Comparison of ENCODE assay signal across 7 cellular contexts in genomic region chr12:19915392-19916192, GRCh38.
DNase-seq lines count a peak whose midpoint lies in the region; ATAC-seq and TF ChIP-seq lines count a peak whose summit lies in the region.

No MANE protein-coding gene starts in this region.

- DNase-seq in NCI-H1436 treated with DMSO at 0.1 percent for 48 hours (lab: John Stamatoyannopoulos, UW): peak; percentile 91
- peak; percentile 33 for DNase-seq in MCF 10A (ENCODE audit: unreplicated experiment)
- no peak for DNase-seq in left lung
- DNase-seq in posterior vena cava (ENCODE audit: low spot score): no peak
- DNase-seq in stimulated activated CD4-positive, alpha-beta T cell treated with anti-CD3 and anti-CD28 coated beads, Interleukin-4, amount 100 ng/mL, for 24 hours: no peak
- DNase-seq in SKM-1 (lab: John Stamatoyannopoulos, UW; ENCODE audit: unreplicated experiment): no peak

- CTCF ChIA-PET in MCF 10A (lab: Yijun Ruan, JAX): interaction anchor here (0.6 to 4.4 kb wide), 25 partner anchors 10 to 708 kb away, joined by 3 to 30 read pairs (median 4); no protein-coding TSS in a partner anchor

- H3K27me3 ChIP-seq in left lung: no peaks in the 10 kb centered on the region

- H3K9me3 ChIP-seq in left lung: no peaks in the 10 kb centered on the region

- H3K4me3 ChIP-seq in left lung: no peak overlapping the region

- no peak overlapping the region for H3K4me3 Mint-ChIP-seq in MCF 10A (ENCODE audit: unreplicated experiment)

- no peaks in the 10 kb centered on the region for H3K9me3 Mint-ChIP-seq in MCF 10A (ENCODE audit: unreplicated experiment)

- intact Hi-C loops in MCF 10A (cut with micrococcal nuclease): loop anchor here (1.0 kb wide), 4 partner anchors 305 to 686 kb away; no protein-coding TSS in a partner anchor
- intact Hi-C loops in left lung (cut with DNase I): loop anchor here in 1 of 2 donors (10.0 kb wide), 1 partner anchor 171 kb away; no protein-coding TSS in a partner anchor
- intact Hi-C loops in posterior vena cava (cut with DNase I): no loop called here

- POLR2A ChIA-PET in MCF 10A (lab: Yijun Ruan, JAX): interaction anchor here (0.6 to 0.9 kb wide), 4 partner anchors 56 to 305 kb away, joined by 3 to 6 read pairs (median 3); no protein-coding TSS in a partner anchor

- H3K4me1 Mint-ChIP-seq in MCF 10A (ENCODE audit: insufficient read depth, unreplicated experiment): no peaks in the 10 kb centered on the region

- H3K27ac Mint-ChIP-seq in MCF 10A (ENCODE audit: low read depth, unreplicated experiment): no peak overlapping the region

- H3K36me3 ChIP-seq in left lung: no peaks in the 10 kb centered on the region

- peak; percentile 76 for ATAC-seq in GM18867 (IDR thresholded peaks at IDR 0.05; ENCODE audit: unreplicated experiment)
- peak; percentile 79 for ATAC-seq in left lung

- H3K27ac ChIP-seq in left lung: no peak overlapping the region

- BruUV-seq in MCF 10A (replicated peaks; lab: Mats Ljungman, UMichigan): no TSS peak

- no peaks in the 10 kb centered on the region for H3K4me1 ChIP-seq in left lung

- TF ChIP-seq CTCF in MCF 10A (IDR thresholded peaks at IDR 0.05; ENCODE audit: unreplicated experiment) (peak; percentile 71), left lung (IDR thresholded peaks at IDR 0.05) (peak; percentile 40 to 67)

- H3K27me3 Mint-ChIP-seq in MCF 10A (ENCODE audit: insufficient read depth, unreplicated experiment): peaks cover 83% of the 10 kb centered on the region

- no peaks in the 10 kb centered on the region for H3K36me3 Mint-ChIP-seq in MCF 10A (ENCODE audit: insufficient read depth, unreplicated experiment)

Comparison
In these comparisons a context has a peak if more than half of its experiments do, and no peak if none do; other contexts are left out.
1. DNase-seq: peak in NCI-H1436 treated with DMSO at 0.1 percent for 48 hours (single experiment) and MCF 10A (single experiment); none in left lung (0 of 2), posterior vena cava (single experiment), stimulated activated CD4-positive, alpha-beta T cell treated with anti-CD3 and anti-CD28 coated beads, Interleukin-4, amount 100 ng/mL, for 24 hours (single experiment) and SKM-1 (single experiment).